Comparison of ENCODE assay signal across 19 cellular contexts in the genomic region with DNA sequence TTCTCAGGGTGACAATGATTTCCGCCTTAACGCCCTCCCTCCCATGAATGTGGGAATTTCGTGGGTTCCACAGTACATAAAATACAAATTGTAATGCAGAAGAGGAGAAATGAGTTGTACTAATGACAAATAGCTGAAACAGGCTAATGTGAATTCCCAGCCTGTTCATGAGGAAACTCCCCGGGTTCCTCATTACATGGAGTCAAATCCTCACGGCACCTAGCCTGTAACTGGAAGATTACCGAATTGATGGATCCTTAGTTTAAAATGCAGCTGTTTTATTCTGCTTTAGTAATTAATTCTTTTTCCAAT. TPM values are rescaled to one million over a fixed set of nuclear protein-coding genes. Genes with fewer than 3 reads are reported as not detected.
DNase-seq lines count a peak whose midpoint lies in the region; ATAC-seq and TF ChIP-seq lines count a peak whose summit lies in the region.
"Had no signal": no experiment of that assay in that cellular context is flagged by ENCODE, and none has a peak within 500 bp of the region (broad histone marks: within the 10 kb centered on the region; RNA-seq: fewer than 3 reads in every experiment).

No MANE protein-coding gene starts in this region.

- H3K36me3 Mint-ChIP-seq in GM23338 (ENCODE audit: low read depth) (no peaks in the 10 kb centered on the region), osteocyte (ENCODE audit: unreplicated experiment) (peaks cover 47% of the 10 kb centered on the region)
- H3K36me3 Mint-ChIP-seq: activated CD8-positive, alpha-beta memory T cell treated with anti-CD3 and anti-CD28 coated beads, Interleukin-2, amount 10 ng/mL, durations not matched to agents 7 days and 5 days; stimulated activated naive B cell treated with anti-CD40 and anti-IgM and Interleukin-4, amounts not matched to agents 10 μg/mL and 1 μg/mL and 100 μg/mL, for 72 hours had no signal

- H3K4me3 Mint-ChIP-seq in GM23338 = no peak overlapping the region
- no peak overlapping the region for H3K4me3 Mint-ChIP-seq in osteocyte (ENCODE audit: unreplicated experiment)
- H3K4me3 Mint-ChIP-seq: activated CD8-positive, alpha-beta memory T cell treated with anti-CD3 and anti-CD28 coated beads, Interleukin-2, amount 10 ng/mL, durations not matched to agents 7 days and 5 days; activated naive CD8-positive, alpha-beta T cell treated with anti-CD3 and anti-CD28 coated beads, Interleukin-2, amount 50 U/mL, for 24 hours; effector memory CD8-positive, alpha-beta T cell; stimulated activated naive B cell treated with anti-CD40 and anti-IgM and Interleukin-4, amounts not matched to agents 10 μg/mL and 1 μg/mL and 100 μg/mL, for 72 hours had no signal

- H2AFZ ChIP-seq in GM23338 (peak overlapping the region; percentile 64; the same call in 1 of the 2 replicates), hepatocyte (no peak overlapping the region)

- H3K27me3 ChIP-seq in GM23338 (ENCODE audit: insufficient read depth) (no peaks in the 10 kb centered on the region), ectodermal cell (ENCODE audit: control insufficient read depth, insufficient read depth, low read length, poor library complexity, severe bottlenecking) (no peaks in the 10 kb centered on the region), hepatocyte (no peaks in the 10 kb centered on the region)
- H3K27me3 ChIP-seq: thyroid gland had no signal

- ATAC-seq in GM23338 (no peak), GM18870 (IDR thresholded peaks at IDR 0.05; ENCODE audit: unreplicated experiment) (no peak), HG02678 (IDR thresholded peaks at IDR 0.05; ENCODE audit: unreplicated experiment) (no peak)
- ATAC-seq: activated CD8-positive, alpha-beta memory T cell treated with anti-CD3 and anti-CD28 coated beads, Interleukin-2, amount 10 ng/mL, durations not matched to agents 7 days and 5 days; activated naive CD8-positive, alpha-beta T cell treated with anti-CD3 and anti-CD28 coated beads, Interleukin-2, amount 50 U/mL, for 24 hours; effector memory CD8-positive, alpha-beta T cell; left colon; stimulated activated naive B cell treated with anti-CD40 and anti-IgM and Interleukin-4, amounts not matched to agents 10 μg/mL and 1 μg/mL and 100 μg/mL, for 72 hours had no signal

- DNase-seq in GM23338 (ENCODE audit: low spot score) (no peak), hepatocyte (ENCODE audit: low spot score) (no peak), osteocyte (ENCODE audit: extremely low spot score, unreplicated experiment) (no peak), hepatic stellate cell (ENCODE audit: low spot score) (no peak), middle frontal gyrus (ENCODE audit: extremely low spot score, low spot score) (no peak)
- DNase-seq: activated CD8-positive, alpha-beta memory T cell treated with anti-CD3 and anti-CD28 coated beads, Interleukin-2, amount 10 ng/mL, durations not matched to agents 7 days and 5 days; activated naive CD8-positive, alpha-beta T cell treated with anti-CD3 and anti-CD28 coated beads, Interleukin-2, amount 50 U/mL, for 24 hours; central memory CD4-positive, alpha-beta T cell; DMS153; effector memory CD8-positive, alpha-beta T cell; left colon; NCI-H146; NCI-H226; stimulated activated naive B cell treated with anti-CD40 and anti-IgM and Interleukin-4, amounts not matched to agents 10 μg/mL and 1 μg/mL and 100 μg/mL, for 72 hours; thyroid gland had no signal

- H3K9me3 Mint-ChIP-seq in GM23338 = no peaks in the 10 kb centered on the region
- H3K9me3 Mint-ChIP-seq in osteocyte (ENCODE audit: unreplicated experiment) = no peaks in the 10 kb centered on the region
- H3K9me3 Mint-ChIP-seq: activated T-helper 2 cell treated with anti-CD3 and anti-CD28 coated beads, Interferon-gamma antibody, Interleukin-2, Interleukin-4, amounts not matched to agents 10 μg/mL and 5 μg/mL and 100 μg/mL, durations not matched to agents 14 hours and 24 hours and 36 hours; effector memory CD8-positive, alpha-beta T cell; stimulated activated naive B cell treated with anti-CD40 and anti-IgM and Interleukin-4, amounts not matched to agents 10 μg/mL and 1 μg/mL and 100 μg/mL, for 72 hours had no signal

- H4K20me1 ChIP-seq in GM23338 (replicated peaks; ENCODE audit: insufficient read depth) (no peaks in the 10 kb centered on the region), hepatocyte (ENCODE audit: insufficient read depth, poor library complexity, severe bottlenecking) (no peaks in the 10 kb centered on the region)

- H3K4me2 ChIP-seq in GM23338 (no peak overlapping the region), hepatocyte (no peak overlapping the region)

- WGBS in ectodermal cell, 2 experiments = 88 to 89% methylated on average over 4 to 6 of the region's 6 CpGs
- 93% methylated on average over 6 of the region's 6 CpGs for WGBS in hepatocyte (ENCODE audit: low lambda C conversion rate, missing lambda C conversion rate)

- H3K9me3 ChIP-seq in ectodermal cell (ENCODE audit: control insufficient read depth, low read length) = no peaks in the 10 kb centered on the region
- H3K9me3 ChIP-seq in hepatocyte (ENCODE audit: low read depth) = no peaks in the 10 kb centered on the region
- H3K9me3 ChIP-seq: thyroid gland had no signal

- H3F3A ChIP-seq in GM23338 (replicated peaks; ENCODE audit: low read depth) = no peaks in the 10 kb centered on the region

- H3K27ac ChIP-seq in GM23338 (ENCODE audit: low read depth) (no peak overlapping the region), ectodermal cell (ENCODE audit: insufficient read depth, low read depth, low read length, poor library complexity, severe bottlenecking) (peak overlapping the region; percentile 88), hepatocyte (peak overlapping the region; percentile 21)
- H3K27ac ChIP-seq: thyroid gland had no signal

- no peak for TF ChIP-seq CTCF in GM23338 (conservative IDR thresholded peaks at IDR 0.05; ENCODE audit: low read depth in 2 of 2)
- TF ChIP-seq CTCF in hepatocyte (IDR thresholded peaks at IDR 0.05; ENCODE audit: poor library complexity) = no peak
- no peak for TF ChIP-seq CTCF in osteocyte (IDR thresholded peaks at IDR 0.05)

- H3K27me3 Mint-ChIP-seq in GM23338 (ENCODE audit: insufficient read depth, low read depth, poor library complexity) (no peaks in the 10 kb centered on the region), osteocyte (ENCODE audit: unreplicated experiment) (no peaks in the 10 kb centered on the region)
- H3K27me3 Mint-ChIP-seq: activated CD8-positive, alpha-beta memory T cell treated with anti-CD3 and anti-CD28 coated beads, Interleukin-2, amount 10 ng/mL, durations not matched to agents 7 days and 5 days; activated naive CD8-positive, alpha-beta T cell treated with anti-CD3 and anti-CD28 coated beads, Interleukin-2, amount 50 U/mL, for 24 hours; stimulated activated naive B cell treated with anti-CD40 and anti-IgM and Interleukin-4, amounts not matched to agents 10 μg/mL and 1 μg/mL and 100 μg/mL, for 72 hours had no signal

- H3K4me1 Mint-ChIP-seq in GM23338 = peaks cover 33% of the 10 kb centered on the region
- H3K4me1 Mint-ChIP-seq in osteocyte (ENCODE audit: unreplicated experiment) = peaks cover 43% of the 10 kb centered on the region
- H3K4me1 Mint-ChIP-seq: activated CD8-positive, alpha-beta memory T cell treated with anti-CD3 and anti-CD28 coated beads, Interleukin-2, amount 10 ng/mL, durations not matched to agents 7 days and 5 days; activated naive CD8-positive, alpha-beta T cell treated with anti-CD3 and anti-CD28 coated beads, Interleukin-2, amount 50 U/mL, for 24 hours; stimulated activated naive B cell treated with anti-CD40 and anti-IgM and Interleukin-4, amounts not matched to agents 10 μg/mL and 1 μg/mL and 100 μg/mL, for 72 hours had no signal

- no peaks in the 10 kb centered on the region for H3K9me2 ChIP-seq in GM23338 (ENCODE audit: insufficient read depth)
- H3K9me2 ChIP-seq in hepatocyte (replicated peaks; ENCODE audit: insufficient read depth) = no peaks in the 10 kb centered on the region

- H3K27ac Mint-ChIP-seq in GM23338 = no peak overlapping the region
- H3K27ac Mint-ChIP-seq in osteocyte (ENCODE audit: unreplicated experiment) = peak overlapping the region; percentile 31
- H3K27ac Mint-ChIP-seq: activated CD8-positive, alpha-beta memory T cell treated with anti-CD3 and anti-CD28 coated beads, Interleukin-2, amount 10 ng/mL, durations not matched to agents 7 days and 5 days; activated naive CD8-positive, alpha-beta T cell treated with anti-CD3 and anti-CD28 coated beads, Interleukin-2, amount 50 U/mL, for 24 hours; activated T-helper 2 cell treated with anti-CD3 and anti-CD28 coated beads, Interferon-gamma antibody, Interleukin-2, Interleukin-4, amounts not matched to agents 10 μg/mL and 5 μg/mL and 100 μg/mL, durations not matched to agents 14 hours and 24 hours and 36 hours; effector memory CD8-positive, alpha-beta T cell; stimulated activated naive B cell treated with anti-CD40 and anti-IgM and Interleukin-4, amounts not matched to agents 10 μg/mL and 1 μg/mL and 100 μg/mL, for 72 hours had no signal

- H3K79me2 ChIP-seq in GM23338 (replicated peaks; ENCODE audit: insufficient read depth) (no peaks in the 10 kb centered on the region), hepatocyte (peaks cover 6% of the 10 kb centered on the region)

- H3K4me3 ChIP-seq in GM23338 (no peak overlapping the region), ectodermal cell (ENCODE audit: insufficient read depth, low read depth, low read length) (no peak overlapping the region), hepatocyte (no peak overlapping the region)
- H3K4me3 ChIP-seq: thyroid gland had no signal

- no peaks in the 10 kb centered on the region for H3K36me3 ChIP-seq in GM23338 (ENCODE audit: insufficient read depth)
- peaks cover 9% of the 10 kb centered on the region for H3K36me3 ChIP-seq in ectodermal cell (ENCODE audit: control insufficient read depth, insufficient read depth, low read length)
- no peaks in the 10 kb centered on the region for H3K36me3 ChIP-seq in hepatocyte (replicated peaks; ENCODE audit: insufficient read depth, low read depth)
- H3K36me3 ChIP-seq: thyroid gland had no signal

- peaks cover 29% of the 10 kb centered on the region for H3K4me1 ChIP-seq in GM23338 (ENCODE audit: insufficient read depth)
- peaks cover 41% of the 10 kb centered on the region for H3K4me1 ChIP-seq in ectodermal cell (ENCODE audit: control insufficient read depth, insufficient read depth, low read length)
- H3K4me1 ChIP-seq in hepatocyte (ENCODE audit: insufficient read depth) = peaks cover 14% of the 10 kb centered on the region

TF ChIP-seq in GM23338, 12 proteins besides CTCF, POLR2A, EP300 and RAD21:
- TF ChIP-seq ZNF331 (CRISPR knock-in tag; IDR thresholded peaks at IDR 0.05; ENCODE audit: low read depth) (no peak), JUNB (IDR thresholded peaks at IDR 0.05; ENCODE audit: unreplicated experiment) (no peak), POLR2AphosphoS5 (IDR thresholded peaks at IDR 0.05; ENCODE audit: low read depth) (no peak)
TF ChIP-seq in GM23338: peak in this region for 0.

RNA-seq across cellular contexts. Expression of gene MEIS2, which starts 43.5 kb away (rescaled TPM):
- not detected in 2 replicates for total RNA-seq in GM23338 (2014; rRNA removed; shearing (Covaris generic))
- 0.16 and 0.27 TPM in 2 replicates for polyA plus RNA-seq in GM23338 (2016; fragmentation: Nextera tagmentation; extraction: Ambion mirVana)
- polyA plus RNA-seq in ectodermal cell (2013, experiment 1 of 4) = 88.1 TPM
- 77.5 TPM for polyA plus RNA-seq in ectodermal cell (2013, experiment 2 of 4)
- polyA plus RNA-seq in ectodermal cell (2013, experiment 3 of 4) = 75.8 TPM
- 82.1 TPM for polyA plus RNA-seq in ectodermal cell (2013, experiment 4 of 4)
- 30.0 and 33.5 TPM in 2 replicates for total RNA-seq in hepatocyte
- 20.6 and 32.4 TPM in 2 replicates for polyA plus RNA-seq in hepatocyte
- total RNA-seq in osteocyte = 79.9 and 82.8 TPM in 2 replicates
- total RNA-seq: activated T-helper 2 cell treated with anti-CD3 and anti-CD28 coated beads, Interferon-gamma antibody, Interleukin-2, Interleukin-4, amounts not matched to agents 10 μg/mL and 5 μg/mL and 100 μg/mL, durations not matched to agents 14 hours and 24 hours and 36 hours had no signal

Comparison
In these comparisons a context has a peak if more than half of its experiments do, and no peak if none do; other contexts are left out.
1. RNA of gene MEIS2, which starts 43.5 kb away (total RNA-seq): 79.9 to 82.8 TPM in osteocyte and 30.0 to 33.5 TPM in hepatocyte; not detected in GM23338; every median in the first group is over 10 times any median in the second.